Comparison of ENCODE assay signal across 18 cellular contexts in the genomic region with DNA sequence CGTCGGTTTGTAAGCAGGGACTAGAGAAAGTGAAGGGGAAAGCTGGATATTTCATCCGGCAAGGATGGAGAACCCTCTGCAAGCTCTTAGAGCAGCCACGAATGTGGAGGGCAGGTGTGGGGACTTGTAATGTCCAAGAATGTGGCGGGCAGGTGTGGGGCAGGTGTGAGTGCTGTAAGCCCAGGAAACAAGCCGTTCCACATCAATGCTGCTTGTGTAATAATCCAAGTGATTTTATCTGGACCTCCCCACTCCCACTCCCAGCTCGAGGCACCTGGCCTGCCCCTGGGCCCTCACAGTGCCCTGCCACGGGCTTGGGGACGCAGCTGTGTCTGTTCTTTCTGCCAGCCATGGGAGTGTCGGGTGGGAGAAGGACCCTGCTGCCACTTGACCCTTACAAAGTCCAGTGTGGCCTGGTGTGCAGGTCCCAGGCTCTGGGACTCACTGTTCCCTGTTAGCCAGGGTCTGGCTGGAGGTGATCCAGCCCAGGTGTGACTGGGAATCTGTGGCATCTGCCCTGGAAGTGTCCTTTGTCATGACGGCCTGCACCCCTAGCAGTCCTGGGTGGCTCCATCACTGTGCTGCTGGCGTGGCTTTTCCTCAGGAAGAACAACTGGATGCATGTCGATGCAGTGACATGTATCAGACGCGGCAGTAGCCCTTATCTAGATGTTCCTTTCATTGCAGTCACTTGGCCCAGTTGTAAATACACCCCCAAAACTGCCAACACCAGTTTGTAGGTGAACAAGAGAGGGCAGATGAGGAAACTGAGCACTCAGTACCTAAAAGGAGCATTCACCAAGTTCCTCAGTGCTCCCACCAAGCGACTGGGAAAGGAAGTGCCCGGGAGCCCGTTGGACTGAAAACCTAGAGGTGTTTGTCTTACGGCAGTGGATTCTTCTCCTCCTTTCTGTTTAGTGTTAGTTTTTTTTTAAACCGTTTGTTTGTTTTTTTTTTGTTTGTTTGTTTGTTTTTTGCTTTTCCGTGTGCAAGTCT. TPM values are rescaled to one million over a fixed set of nuclear protein-coding genes. Genes with fewer than 3 reads are reported as not detected.
"Had no signal": no experiment of that assay in that cellular context is flagged by ENCODE, and none has a peak within 500 bp of the region (broad histone marks: within the 10 kb centered on the region; RNA-seq: fewer than 3 reads in every experiment).

No MANE protein-coding gene starts in this region.

- H3K27me3 ChIP-seq: brain microvascular endothelial cell, right atrium auricular region, testis had no signal

- H3K9me3 Mint-ChIP-seq: activated CD4-positive, alpha-beta T cell treated with anti-CD3 and anti-CD28 coated beads, Interleukin-2, amount 10 ng/mL, durations not matched to agents 24 days and 14 days; activated CD8-positive, alpha-beta T cell treated with anti-CD3 and anti-CD28 coated beads for 36 hours; activated T-cell treated with anti-CD3 and anti-CD28 coated beads, Interleukin-2, amount 50 U/mL, for 24 hours; activated T-helper 2 cell treated with anti-CD3 and anti-CD28 coated beads, Interferon-gamma antibody, Interleukin-2, Interleukin-4, amounts not matched to agents 10 μg/mL and 5 μg/mL and 100 μg/mL, durations not matched to agents 14 hours and 24 hours and 36 hours; nephron; T-helper 1 cell treated with Interleukin-12 subunit alpha and Interleukin-12 subunit beta and Interleukin-4 antibody, amounts not matched to agents 30 μg/mL and 1 μg/mL, for 36 hours had no signal

- H3K27ac ChIP-seq: brain microvascular endothelial cell, dorsolateral prefrontal cortex, prostate gland, right atrium auricular region, testis had no signal

- ATAC-seq: activated CD8-positive, alpha-beta T cell treated with anti-CD3 and anti-CD28 coated beads for 36 hours; left lobe of liver had no signal

- H3K27ac Mint-ChIP-seq: activated CD4-positive, alpha-beta T cell treated with anti-CD3 and anti-CD28 coated beads, Interleukin-2, amount 10 ng/mL, durations not matched to agents 24 days and 14 days; activated CD8-positive, alpha-beta T cell treated with anti-CD3 and anti-CD28 coated beads for 36 hours; activated naive CD4-positive, alpha-beta T cell treated with anti-CD3 and anti-CD28 coated beads, Interleukin-2, amount 10 ng/mL, durations not matched to agents 7 days and 5 days; activated T-cell treated with anti-CD3 and anti-CD28 coated beads, Interleukin-2, amount 50 U/mL, for 24 hours; activated T-helper 2 cell treated with anti-CD3 and anti-CD28 coated beads, Interferon-gamma antibody, Interleukin-2, Interleukin-4, amounts not matched to agents 10 μg/mL and 5 μg/mL and 100 μg/mL, durations not matched to agents 14 hours and 24 hours and 36 hours; nephron; T-helper 1 cell treated with Interleukin-12 subunit alpha and Interleukin-12 subunit beta and Interleukin-4 antibody, amounts not matched to agents 30 μg/mL and 1 μg/mL, for 36 hours had no signal

- DNase-seq: activated CD4-positive, alpha-beta T cell treated with anti-CD3 and anti-CD28 coated beads, Interleukin-2, amount 10 ng/mL, durations not matched to agents 24 days and 14 days; activated CD8-positive, alpha-beta T cell treated with anti-CD3 and anti-CD28 coated beads for 36 hours; activated naive CD4-positive, alpha-beta T cell treated with anti-CD3 and anti-CD28 coated beads, Interleukin-2, amount 10 ng/mL, durations not matched to agents 7 days and 5 days; activated T-cell treated with anti-CD3 and anti-CD28 coated beads, Interleukin-2, amount 50 U/mL, for 24 hours; aorta; brain microvascular endothelial cell; central memory CD4-positive, alpha-beta T cell; dorsolateral prefrontal cortex; head of caudate nucleus; testis had no signal

- H3K36me3 ChIP-seq: brain microvascular endothelial cell, prostate gland, right atrium auricular region had no signal

- H3K4me3 Mint-ChIP-seq: activated CD4-positive, alpha-beta T cell treated with anti-CD3 and anti-CD28 coated beads, Interleukin-2, amount 10 ng/mL, durations not matched to agents 24 days and 14 days; activated CD8-positive, alpha-beta T cell treated with anti-CD3 and anti-CD28 coated beads for 36 hours; activated naive CD4-positive, alpha-beta T cell treated with anti-CD3 and anti-CD28 coated beads, Interleukin-2, amount 10 ng/mL, durations not matched to agents 7 days and 5 days; activated T-cell treated with anti-CD3 and anti-CD28 coated beads, Interleukin-2, amount 50 U/mL, for 24 hours; nephron; T-helper 1 cell treated with Interleukin-12 subunit alpha and Interleukin-12 subunit beta and Interleukin-4 antibody, amounts not matched to agents 30 μg/mL and 1 μg/mL, for 36 hours had no signal

- H3K4me1 ChIP-seq: prostate gland, right atrium auricular region, testis had no signal

- H3K4me3 ChIP-seq: dorsolateral prefrontal cortex, lung, prostate gland, right atrium auricular region, testis had no signal

- H3K36me3 Mint-ChIP-seq: activated naive CD4-positive, alpha-beta T cell treated with anti-CD3 and anti-CD28 coated beads, Interleukin-2, amount 10 ng/mL, durations not matched to agents 7 days and 5 days had no signal

- H3K27me3 Mint-ChIP-seq: activated CD4-positive, alpha-beta T cell treated with anti-CD3 and anti-CD28 coated beads, Interleukin-2, amount 10 ng/mL, durations not matched to agents 24 days and 14 days; activated CD8-positive, alpha-beta T cell treated with anti-CD3 and anti-CD28 coated beads for 36 hours; activated naive CD4-positive, alpha-beta T cell treated with anti-CD3 and anti-CD28 coated beads, Interleukin-2, amount 10 ng/mL, durations not matched to agents 7 days and 5 days; activated T-cell treated with anti-CD3 and anti-CD28 coated beads, Interleukin-2, amount 50 U/mL, for 24 hours had no signal

- H3K4me1 Mint-ChIP-seq: activated CD4-positive, alpha-beta T cell treated with anti-CD3 and anti-CD28 coated beads, Interleukin-2, amount 10 ng/mL, durations not matched to agents 24 days and 14 days; activated naive CD4-positive, alpha-beta T cell treated with anti-CD3 and anti-CD28 coated beads, Interleukin-2, amount 10 ng/mL, durations not matched to agents 7 days and 5 days had no signal

- H3K9me3 ChIP-seq: prostate gland, right atrium auricular region, testis had no signal

RNA-seq across cellular contexts. Expression of gene SOX11, which starts 43.0 kb away (rescaled TPM):
- total RNA-seq: activated CD4-positive, alpha-beta T cell treated with anti-CD3 and anti-CD28 coated beads, Interleukin-2, amount 10 ng/mL, durations not matched to agents 24 days and 14 days; activated CD8-positive, alpha-beta T cell treated with anti-CD3 and anti-CD28 coated beads for 36 hours; activated T-helper 2 cell treated with anti-CD3 and anti-CD28 coated beads, Interferon-gamma antibody, Interleukin-2, Interleukin-4, amounts not matched to agents 10 μg/mL and 5 μg/mL and 100 μg/mL, durations not matched to agents 14 hours and 24 hours and 36 hours; prostate gland; ureter had no signal
